Comparison of ENCODE assay signal across 20 cellular contexts in genomic region chr6:61977951-61978350, GRCh38.
A peak's percentile ranks its signal among the peaks of the same experiment; 100 is the strongest.
DNase-seq lines count a peak whose midpoint lies in the region; ATAC-seq, FAIRE-seq and TF ChIP-seq lines count a peak whose summit lies in the region.
"Had no signal": no experiment of that assay in that cellular context is flagged by ENCODE, and none has a peak within 500 bp of the region (broad histone marks: within the 10 kb centered on the region; RNA-seq: fewer than 3 reads in every experiment).

No MANE protein-coding gene starts in this region.

- DNase-seq in NCI-H748 (lab: John Stamatoyannopoulos, UW; ENCODE audit: unreplicated experiment) (peak; percentile 50), NCI-H748 treated with DMSO at 0.1 percent for 48 hours (lab: John Stamatoyannopoulos, UW) (no peak), HS-5 (ENCODE audit: low read depth) (peak; percentile 6), PC-3 (peak; percentile 7), urothelium cell line (ENCODE audit: low spot score) (peak; percentile 13), NCI-H2196 (lab: John Stamatoyannopoulos, UW; ENCODE audit: unreplicated experiment) (no peak)
- DNase-seq: DMS79, NCI-H1092, NCI-H146, NCI-H510A, Peyer's patch, T1000 had no signal

- no peak overlapping the region for H3K27ac ChIP-seq in PC-3 (ENCODE audit: low read length)
- H3K27ac ChIP-seq: C4-2B, Peyer's patch, SJSA1 had no signal

- ATAC-seq in PC-3 (no peak), HG03460 (IDR thresholded peaks at IDR 0.05; ENCODE audit: unreplicated experiment) (no peak)
- ATAC-seq: HepG2, K562 had no signal

- no peak overlapping the region for H3K4me2 ChIP-seq in PC-3 (ENCODE audit: low read length)

- POLR2A ChIA-PET in PC-3 (lab: Charles Lee; ENCODE audit: unreplicated experiment) = no interaction called here

- H2AFZ ChIP-seq in PC-3 (ENCODE audit: low read length) = no peak overlapping the region

- no peak overlapping the region for H3K4me3 ChIP-seq in PC-3 (ENCODE audit: low read length)
- H3K4me3 ChIP-seq: K562, Peyer's patch, SJSA1 had no signal

- CTCF ChIA-PET in PC-3 (lab: Charles Lee) = no interaction called here

- H3K27me3 ChIP-seq in PC-3 (ENCODE audit: low read length) = no peaks in the 10 kb centered on the region
- H3K27me3 ChIP-seq: Peyer's patch, SJSA1 had no signal

- H3F3A ChIP-seq in PC-3 (ENCODE audit: low read length, unreplicated experiment) = no peaks in the 10 kb centered on the region

- H3K9me2 ChIP-seq in PC-3 (replicated peaks; ENCODE audit: low read length) = no peaks in the 10 kb centered on the region

- no peaks in the 10 kb centered on the region for H3K9me3 ChIP-seq in PC-3 (ENCODE audit: low read length)
- H3K9me3 ChIP-seq: Peyer's patch had no signal

- H3K79me2 ChIP-seq in PC-3 (ENCODE audit: low read length) = no peaks in the 10 kb centered on the region

- no peaks in the 10 kb centered on the region for H3K36me3 ChIP-seq in PC-3 (ENCODE audit: low read depth, low read length)
- H3K36me3 ChIP-seq: Peyer's patch, SJSA1 had no signal

- TF ChIP-seq CTCF in PC-3 (conservative IDR thresholded peaks at IDR 0.05; ENCODE audit: low read depth, low read length) = no peak

- intact Hi-C loops in PC-3 (cut with micrococcal nuclease) = no loop called here

- no peak overlapping the region for H3K9ac ChIP-seq in PC-3 (ENCODE audit: low read length)

- no peaks in the 10 kb centered on the region for H3K4me1 ChIP-seq in PC-3 (ENCODE audit: insufficient read depth, low read length)
- H3K4me1 ChIP-seq: Peyer's patch, SJSA1 had no signal

- H4K20me1 ChIP-seq in PC-3 (ENCODE audit: low read length) = no peaks in the 10 kb centered on the region

- FAIRE-seq in urothelium cell line (lab: Jason Lieb, UNC) = no peak
- FAIRE-seq: A204.1, D721Med, H54, HepG2, K562 had no signal

- no TSS peak for BruUV-seq in PC-3 (replicated peaks; lab: Mats Ljungman, UMichigan)

Comparison
In these comparisons a context has a peak if more than half of its experiments do, and no peak if none do; other contexts are left out.
1. DNase-seq: peak in NCI-H748 (single experiment), HS-5 (single experiment), PC-3 (single experiment) and urothelium cell line (single experiment); none in NCI-H748 treated with DMSO at 0.1 percent for 48 hours (single experiment) and NCI-H2196 (single experiment).